Comparison of ENCODE assay signal across 32 cellular contexts in the genomic region with DNA sequence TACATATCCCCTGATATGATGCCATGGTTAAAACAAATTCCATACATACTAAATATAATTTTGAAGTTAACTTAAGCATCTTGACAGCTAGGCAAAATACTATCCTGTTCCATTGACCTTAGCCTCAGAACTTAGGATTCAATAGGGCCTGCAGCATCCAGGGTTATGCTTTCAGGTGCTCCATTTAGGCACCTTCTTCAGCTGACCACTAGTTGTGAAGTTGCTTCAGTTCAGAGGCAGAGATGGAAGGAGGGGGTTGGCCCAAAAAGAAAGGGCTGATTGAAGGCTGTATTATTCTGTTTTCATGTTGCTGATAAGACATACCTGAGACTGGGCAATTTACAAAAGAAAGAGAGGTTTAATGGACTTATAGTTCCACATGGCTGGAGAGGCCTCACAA. TPM values are rescaled to one million over a fixed set of nuclear protein-coding genes. Genes with fewer than 3 reads are reported as not detected.
"Had no signal": no experiment of that assay in that cellular context is flagged by ENCODE, and none has a peak within 500 bp of the region (broad histone marks: within the 10 kb centered on the region; RNA-seq: fewer than 3 reads in every experiment).

No MANE protein-coding gene starts in this region.

- H3K4me1 Mint-ChIP-seq: activated CD4-positive, alpha-beta T cell treated with anti-CD3 and anti-CD28 coated beads, Interleukin-2, amount 10 ng/mL, durations not matched to agents 24 days and 14 days; activated naive CD4-positive, alpha-beta T cell treated with anti-CD3 and anti-CD28 coated beads, Interleukin-2, amount 50 U/mL, for 24 hours; activated naive CD8-positive, alpha-beta T cell treated with anti-CD3 and anti-CD28 coated beads, Interleukin-2, amount 10 ng/mL, durations not matched to agents 7 days and 5 days; central memory CD8-positive, alpha-beta T cell had no signal

- H3K27me3 ChIP-seq: ascending aorta, cardiac muscle cell had no signal

- H3K27ac ChIP-seq: ascending aorta, cardiac muscle cell, PC-9, RWPE1, WERI-Rb-1 had no signal

- DNase-seq: activated CD4-positive, alpha-beta T cell treated with anti-CD3 and anti-CD28 coated beads, Interleukin-2, amount 10 ng/mL, durations not matched to agents 24 days and 14 days; activated CD4-positive, alpha-beta T cell treated with anti-CD3 and anti-CD28 coated beads, Interleukin-2, amount 50 U/mL, for 48 hours; activated CD8-positive, alpha-beta T cell treated with anti-CD3 and anti-CD28 coated beads, Interleukin-2, amount 10 ng/mL, durations not matched to agents 7 days and 5 days; activated gamma-delta T cell; activated naive CD4-positive, alpha-beta T cell treated with Interleukin-2 at 50 U/mL for 16 hours; activated naive CD8-positive, alpha-beta T cell treated with anti-CD3 and anti-CD28 coated beads, Interleukin-2, amount 10 ng/mL, durations not matched to agents 7 days and 5 days; activated T-cell treated with anti-CD3 and anti-CD28 coated beads, Interleukin-2, amount 50 U/mL, for 24 hours; amygdala; MM.1S; MV-4-11; NCI-H1092; NCI-H1436 treated with DMSO at 0.1 percent for 48 hours; NCI-H1694 treated with DMSO at 0.1 percent for 48 hours; NCI-H2029; NCI-H2171; NCI-H510A; NCI-H526; NCI-H748 treated with DMSO at 0.1 percent for 48 hours; PC-9; SIG-M5; SW 1271; T-helper 1 cell; T-helper 2 cell; T-helper 9 cell; WERI-Rb-1 had no signal

- H3K27ac Mint-ChIP-seq: activated CD4-positive, alpha-beta T cell treated with anti-CD3 and anti-CD28 coated beads, Interleukin-2, amount 10 ng/mL, durations not matched to agents 24 days and 14 days; activated CD8-positive, alpha-beta T cell treated with anti-CD3 and anti-CD28 coated beads, Interleukin-2, amount 10 ng/mL, durations not matched to agents 7 days and 5 days; activated naive CD4-positive, alpha-beta T cell treated with anti-CD3 and anti-CD28 coated beads, Interleukin-2, amount 50 U/mL, for 24 hours; activated naive CD8-positive, alpha-beta T cell treated with anti-CD3 and anti-CD28 coated beads, Interleukin-2, amount 10 ng/mL, durations not matched to agents 7 days and 5 days; activated T-cell treated with anti-CD3 and anti-CD28 coated beads, Interleukin-2, amount 50 U/mL, for 24 hours; activated T-helper 2 cell treated with anti-CD3 and anti-CD28 coated beads, Interferon-gamma antibody, Interleukin-2, Interleukin-4, amounts not matched to agents 10 μg/mL and 5 μg/mL and 100 μg/mL, durations not matched to agents 14 hours and 24 hours and 36 hours had no signal

- H3K4me3 ChIP-seq: ascending aorta, cardiac muscle cell, PC-9 had no signal

- H3K9me3 ChIP-seq: ascending aorta had no signal

- H3K36me3 ChIP-seq: ascending aorta, cardiac muscle cell, WERI-Rb-1 had no signal

- ATAC-seq: activated CD8-positive, alpha-beta T cell treated with anti-CD3 and anti-CD28 coated beads, Interleukin-2, amount 10 ng/mL, durations not matched to agents 7 days and 5 days; Right ventricle myocardium inferior had no signal

- H3K4me2 ChIP-seq: PC-9 had no signal

- H3K9me3 Mint-ChIP-seq: activated naive CD4-positive, alpha-beta T cell treated with anti-CD3 and anti-CD28 coated beads, Interleukin-2, amount 50 U/mL, for 24 hours; activated naive CD8-positive, alpha-beta T cell treated with anti-CD3 and anti-CD28 coated beads, Interleukin-2, amount 10 ng/mL, durations not matched to agents 7 days and 5 days; activated T-cell treated with anti-CD3 and anti-CD28 coated beads, Interleukin-2, amount 50 U/mL, for 24 hours; activated T-helper 2 cell treated with anti-CD3 and anti-CD28 coated beads, Interferon-gamma antibody, Interleukin-2, Interleukin-4, amounts not matched to agents 10 μg/mL and 5 μg/mL and 100 μg/mL, durations not matched to agents 14 hours and 24 hours and 36 hours; central memory CD8-positive, alpha-beta T cell had no signal

- H3K36me3 Mint-ChIP-seq: activated naive CD4-positive, alpha-beta T cell treated with anti-CD3 and anti-CD28 coated beads, Interleukin-2, amount 50 U/mL, for 24 hours; activated naive CD8-positive, alpha-beta T cell treated with anti-CD3 and anti-CD28 coated beads, Interleukin-2, amount 10 ng/mL, durations not matched to agents 7 days and 5 days had no signal

- H3K4me1 ChIP-seq: ascending aorta had no signal

- H3K4me3 Mint-ChIP-seq: activated CD4-positive, alpha-beta T cell treated with anti-CD3 and anti-CD28 coated beads, Interleukin-2, amount 10 ng/mL, durations not matched to agents 24 days and 14 days; activated CD8-positive, alpha-beta T cell treated with anti-CD3 and anti-CD28 coated beads, Interleukin-2, amount 10 ng/mL, durations not matched to agents 7 days and 5 days; activated naive CD4-positive, alpha-beta T cell treated with anti-CD3 and anti-CD28 coated beads, Interleukin-2, amount 50 U/mL, for 24 hours; activated naive CD8-positive, alpha-beta T cell treated with anti-CD3 and anti-CD28 coated beads, Interleukin-2, amount 10 ng/mL, durations not matched to agents 7 days and 5 days; activated T-cell treated with anti-CD3 and anti-CD28 coated beads, Interleukin-2, amount 50 U/mL, for 24 hours; central memory CD8-positive, alpha-beta T cell had no signal

- H2AFZ ChIP-seq: PC-9 had no signal

RNA-seq across cellular contexts. Expression of a gene that starts 7.0 kb away (rescaled TPM):
- total RNA-seq: PC-9 had no signal
